ENCODE assay signal across 8 cellular contexts in genomic region chr20:10654630-10655029, GRCh38. TPM values are rescaled to one million over a fixed set of nuclear protein-coding genes. Genes with fewer than 3 reads are reported as not detected.
A peak's percentile ranks its signal among the peaks of the same experiment; 100 is the strongest.
DNase-seq lines count a peak whose midpoint lies in the region; ATAC-seq, FAIRE-seq and TF ChIP-seq lines count a peak whose summit lies in the region.
"Had no signal": no experiment of that assay in that cellular context is flagged by ENCODE, and none has a peak within 500 bp of the region (broad histone marks: within the 10 kb centered on the region; RNA-seq: fewer than 3 reads in every experiment).

No MANE protein-coding gene starts in this region.

- no peaks in the 10 kb centered on the region for H3K27me3 ChIP-seq in fibroblast of lung (ENCODE audit: control insufficient read depth, insufficient read depth, low read length)
- H3K27me3 ChIP-seq in tibial artery, result no peaks in the 10 kb centered on the region

- peak overlapping the region; percentile 36 for H3K4me2 ChIP-seq in fibroblast of lung (ENCODE audit: extremely low read depth, insufficient read depth, low read length)

- intact Hi-C loops in tibial artery (cut with DNase I; ENCODE audit: low total_unique reads), result no loop called here

- H3K9me3 ChIP-seq in fibroblast of lung (ENCODE audit: control insufficient read depth, insufficient read depth, low read depth, low read length) (no peaks in the 10 kb centered on the region), tibial artery (no peaks in the 10 kb centered on the region)

- no peak overlapping the region for H3K9ac ChIP-seq in fibroblast of lung (ENCODE audit: insufficient read depth, low read length)

- peaks cover 20% of the 10 kb centered on the region for H3K27me3 Mint-ChIP-seq in activated naive CD8-positive, alpha-beta T cell treated with anti-CD3 and anti-CD28 coated beads, Interleukin-2, amount 50 U/mL, for 24 hours

- no peaks in the 10 kb centered on the region for H4K20me1 ChIP-seq in fibroblast of lung (ENCODE audit: control insufficient read depth, extremely low read depth, insufficient read depth, low read length)

- no peaks in the 10 kb centered on the region for H3K9me3 Mint-ChIP-seq in activated naive CD8-positive, alpha-beta T cell treated with anti-CD3 and anti-CD28 coated beads, Interleukin-2, amount 50 U/mL, for 24 hours

- no peaks in the 10 kb centered on the region for H3K79me2 ChIP-seq in fibroblast of lung (ENCODE audit: control insufficient read depth, insufficient read depth, low read length)

- H3K36me3 Mint-ChIP-seq in activated naive CD8-positive, alpha-beta T cell treated with anti-CD3 and anti-CD28 coated beads, Interleukin-2, amount 50 U/mL, for 24 hours (ENCODE audit: low read depth), result no peaks in the 10 kb centered on the region

- FAIRE-seq in GM12892 (lab: Jason Lieb, UNC), result no peak

- H3K4me3 Mint-ChIP-seq in activated naive CD8-positive, alpha-beta T cell treated with anti-CD3 and anti-CD28 coated beads, Interleukin-2, amount 50 U/mL, for 24 hours, result no peak overlapping the region

- TF ChIP-seq CTCF in fibroblast of lung (conservative IDR thresholded peaks at IDR 0.05 in 1 of 2, IDR thresholded peaks at IDR 0.05 in 1 of 2; ENCODE audit: low read depth in 1 of 2, low read length in 2 of 2) (no peak), tibial artery (IDR thresholded peaks at IDR 0.05) (no peak)

- H2AFZ ChIP-seq in fibroblast of lung (ENCODE audit: low read length), result no peak overlapping the region

- TF ChIP-seq POLR2A in GM12892 (IDR thresholded peaks at IDR 0.05; ENCODE audit: low read depth, low read length), result no peak

- no peak overlapping the region for H3K4me3 ChIP-seq in fibroblast of lung (replicated peaks in 1 of 4; ENCODE audit: control extremely low read depth in 1 of 4, insufficient read depth in 1 of 4, low read depth in 3 of 4, low read length in 4 of 4)
- H3K4me3 ChIP-seq in tibial artery, result peak overlapping the region in 1 of 2 donors; percentile 23

- no peaks in the 10 kb centered on the region for H3K4me1 Mint-ChIP-seq in activated naive CD8-positive, alpha-beta T cell treated with anti-CD3 and anti-CD28 coated beads, Interleukin-2, amount 50 U/mL, for 24 hours

- no peak overlapping the region for H3K27ac ChIP-seq in fibroblast of lung (ENCODE audit: insufficient read depth, low read length)
- H3K27ac ChIP-seq in tibial artery, result peak overlapping the region; percentile 99

- peak; percentile 58 for ATAC-seq in GM21360 (IDR thresholded peaks at IDR 0.05; ENCODE audit: unreplicated experiment)
- peak; percentile 68 for ATAC-seq in HG03460 (IDR thresholded peaks at IDR 0.05; ENCODE audit: unreplicated experiment)
- no peak for ATAC-seq in activated naive CD8-positive, alpha-beta T cell treated with anti-CD3 and anti-CD28 coated beads, Interleukin-2, amount 50 U/mL, for 24 hours

- DNase-seq in fibroblast of lung (ENCODE audit: low read depth in 2 of 2), result no peak
- DNase-seq in tibial artery, result peak; percentile 25 to 60
- no peak for DNase-seq in NCI-H2081 (lab: John Stamatoyannopoulos, UW)
- DNase-seq in activated naive CD8-positive, alpha-beta T cell treated with anti-CD3 and anti-CD28 coated beads, Interleukin-2, amount 50 U/mL, for 24 hours, result no peak
- DNase-seq in GM12892 (ENCODE audit: insufficient read length), result no peak
- DNase-seq: erythroblast had no signal

- H3K36me3 ChIP-seq in fibroblast of lung (ENCODE audit: control insufficient read depth, insufficient read depth, low read length) (peaks cover 5% of the 10 kb centered on the region), tibial artery (peaks cover 70 to 77% (median 75%) of the 10 kb centered on the region in 3 donors)

- H3K4me1 ChIP-seq in fibroblast of lung (ENCODE audit: control insufficient read depth, extremely low read depth, insufficient read depth, low read length), result peaks cover 23% of the 10 kb centered on the region
- H3K4me1 ChIP-seq in tibial artery, result peaks cover 4 to 100% (median 86%) of the 10 kb centered on the region in 4 donors

- no peak overlapping the region for H3K27ac Mint-ChIP-seq in activated naive CD8-positive, alpha-beta T cell treated with anti-CD3 and anti-CD28 coated beads, Interleukin-2, amount 50 U/mL, for 24 hours

RNA-seq across cellular contexts. Expression of gene JAG1, which starts 19.2 kb away (rescaled TPM):
- total RNA-seq in fibroblast of lung, result 34.2 and 57.3 TPM in 2 replicates
- polyA plus RNA-seq in fibroblast of lung, result 5.8 and 16.3 TPM in 2 replicates
- polyA plus RNA-seq in fibroblast of lung (2012), result 6.2 and 17.1 TPM in 2 replicates
- polyA minus RNA-seq in fibroblast of lung (ENCODE audit: low replicate concordance), result 28.6 and 44.2 TPM in 2 replicates
- 0.83 TPM for polyA plus RNA-seq in GM12892 (2012; ENCODE audit: missing spikeins)

Comparison
In these comparisons a context has a peak if more than half of its experiments do, and no peak if none do; other contexts are left out.
1. DNase-seq: peak in tibial artery (2 of 2); none in fibroblast of lung (0 of 2), NCI-H2081 (0 of 2), activated naive CD8-positive, alpha-beta T cell treated with anti-CD3 and anti-CD28 coated beads, Interleukin-2, amount 50 U/mL, for 24 hours (single experiment) and GM12892 (single experiment).